Comparison of ENCODE assay signal across 37 cellular contexts in genomic region chr19:41617941-41618730, GRCh38. TPM values are rescaled to one million over a fixed set of nuclear protein-coding genes. Genes with fewer than 3 reads are reported as not detected.
"Had no signal": no experiment of that assay in that cellular context is flagged by ENCODE, and none has a peak within 500 bp of the region (broad histone marks: within the 10 kb centered on the region; RNA-seq: fewer than 3 reads in every experiment).

No MANE protein-coding gene starts in this region.

- ATAC-seq: activated CD4-positive, alpha-beta T cell treated with anti-CD3 and anti-CD28 coated beads for 36 hours; activated CD4-positive, CD25-positive, alpha-beta regulatory T cell treated with anti-CD3 and anti-CD28 coated beads, Interleukin-2, amount 50 U/mL, for 24 hours; activated CD8-positive, alpha-beta T cell treated with anti-CD3 and anti-CD28 coated beads, Interleukin-2, amount 10 ng/mL, durations not matched to agents 7 days and 5 days; PC-3 had no signal

- H3K4me3 Mint-ChIP-seq: activated CD4-positive, alpha-beta T cell treated with anti-CD3 and anti-CD28 coated beads for 36 hours; activated CD4-positive, alpha-beta T cell treated with anti-CD3 and anti-CD28 coated beads, Interleukin-2, amount 10 ng/mL, durations not matched to agents 7 days and 5 days; activated CD8-positive, alpha-beta T cell treated with anti-CD3 and anti-CD28 coated beads, Interleukin-2, amount 10 ng/mL, durations not matched to agents 7 days and 5 days; activated naive CD8-positive, alpha-beta T cell treated with anti-CD3 and anti-CD28 coated beads for 36 hours; activated T-cell treated with anti-CD3 and anti-CD28 coated beads, Interleukin-2, amount 50 U/mL, for 24 hours; activated T-helper 1 cell treated with anti-CD3 and anti-CD28 coated beads, Interleukin-12 subunit alpha, Interleukin-12 subunit beta, Interleukin-2, Interleukin-4 antibody, amounts not matched to agents 30 ng/mL and 10 ng/mL and 1 ng/mL, durations not matched to agents 14 hours and 24 hours and 36 hours; T-helper 1 cell treated with Interleukin-12 subunit alpha and Interleukin-12 subunit beta and Interleukin-4 antibody, amounts not matched to agents 30 μg/mL and 1 μg/mL, for 36 hours; T-helper 2 cell treated with Interferon-gamma antibody and Interleukin-4, amounts not matched to agents 5 μg/mL and 100 μg/mL, for 36 hours had no signal

- H3K4me3 ChIP-seq: Peyer's patch, SJSA1 had no signal

- H3K9me3 ChIP-seq: Peyer's patch, SJSA1, SK-N-SH had no signal

- H3K4me1 ChIP-seq: Peyer's patch, SJSA1 had no signal

- H3K27me3 ChIP-seq: brain microvascular endothelial cell, Peyer's patch, SJSA1 had no signal

- H3K4me1 Mint-ChIP-seq: activated CD4-positive, alpha-beta T cell treated with anti-CD3 and anti-CD28 coated beads for 36 hours; activated CD4-positive, alpha-beta T cell treated with anti-CD3 and anti-CD28 coated beads, Interleukin-2, amount 10 ng/mL, durations not matched to agents 7 days and 5 days; activated naive CD8-positive, alpha-beta T cell treated with anti-CD3 and anti-CD28 coated beads for 36 hours had no signal

- H3K27ac ChIP-seq: brain microvascular endothelial cell, KMS-11, Peyer's patch, SJSA1 had no signal

- H3K27me3 Mint-ChIP-seq: activated CD4-positive, alpha-beta T cell treated with anti-CD3 and anti-CD28 coated beads for 36 hours had no signal

- H3K36me3 ChIP-seq: brain microvascular endothelial cell, Peyer's patch, SJSA1 had no signal

- H3K27ac Mint-ChIP-seq: activated CD4-positive, alpha-beta T cell treated with anti-CD3 and anti-CD28 coated beads for 36 hours; activated CD4-positive, alpha-beta T cell treated with anti-CD3 and anti-CD28 coated beads, Interleukin-2, amount 10 ng/mL, durations not matched to agents 7 days and 5 days; activated CD8-positive, alpha-beta T cell treated with anti-CD3 and anti-CD28 coated beads, Interleukin-2, amount 10 ng/mL, durations not matched to agents 7 days and 5 days; activated naive CD8-positive, alpha-beta T cell treated with anti-CD3 and anti-CD28 coated beads for 36 hours; activated T-cell treated with anti-CD3 and anti-CD28 coated beads, Interleukin-2, amount 50 U/mL, for 24 hours; activated T-helper 1 cell treated with anti-CD3 and anti-CD28 coated beads, Interleukin-12 subunit alpha, Interleukin-12 subunit beta, Interleukin-2, Interleukin-4 antibody, amounts not matched to agents 30 ng/mL and 10 ng/mL and 1 ng/mL, durations not matched to agents 14 hours and 24 hours and 36 hours; T-helper 1 cell treated with Interleukin-12 subunit alpha and Interleukin-12 subunit beta and Interleukin-4 antibody, amounts not matched to agents 30 μg/mL and 1 μg/mL, for 36 hours; T-helper 2 cell treated with Interferon-gamma antibody and Interleukin-4, amounts not matched to agents 5 μg/mL and 100 μg/mL, for 36 hours had no signal

- H3K36me3 Mint-ChIP-seq: activated naive CD8-positive, alpha-beta T cell treated with anti-CD3 and anti-CD28 coated beads for 36 hours had no signal

- H3K9me3 Mint-ChIP-seq: activated CD4-positive, alpha-beta T cell treated with anti-CD3 and anti-CD28 coated beads, Interleukin-2, amount 10 ng/mL, durations not matched to agents 7 days and 5 days; activated naive CD8-positive, alpha-beta T cell treated with anti-CD3 and anti-CD28 coated beads for 36 hours; activated T-cell treated with anti-CD3 and anti-CD28 coated beads, Interleukin-2, amount 50 U/mL, for 24 hours; activated T-helper 1 cell treated with anti-CD3 and anti-CD28 coated beads, Interleukin-12 subunit alpha, Interleukin-12 subunit beta, Interleukin-2, Interleukin-4 antibody, amounts not matched to agents 30 ng/mL and 10 ng/mL and 1 ng/mL, durations not matched to agents 14 hours and 24 hours and 36 hours; T-helper 1 cell treated with Interleukin-12 subunit alpha and Interleukin-12 subunit beta and Interleukin-4 antibody, amounts not matched to agents 30 μg/mL and 1 μg/mL, for 36 hours; T-helper 2 cell treated with Interferon-gamma antibody and Interleukin-4, amounts not matched to agents 5 μg/mL and 100 μg/mL, for 36 hours had no signal

- DNase-seq: activated CD4-positive, alpha-beta T cell treated with anti-CD3 and anti-CD28 coated beads for 36 hours; activated CD4-positive, alpha-beta T cell treated with anti-CD3 and anti-CD28 coated beads, Interleukin-2, amount 10 ng/mL, durations not matched to agents 7 days and 5 days; activated CD4-positive, alpha-beta T cell treated with anti-CD3 and anti-CD28 coated beads, Interleukin-2, amount 50 U/mL, for 48 hours; activated CD8-positive, alpha-beta T cell treated with anti-CD3 and anti-CD28 coated beads, Interleukin-2, amount 10 ng/mL, durations not matched to agents 7 days and 5 days; activated naive CD4-positive, alpha-beta T cell; activated naive CD4-positive, alpha-beta T cell treated with anti-CD3 and anti-CD28 coated beads, Interleukin-2, amount 50 U/mL, for 16 hours; activated naive CD8-positive, alpha-beta T cell treated with anti-CD3 and anti-CD28 coated beads for 36 hours; activated T-cell treated with anti-CD3 and anti-CD28 coated beads, Interleukin-2, amount 50 U/mL, for 24 hours; amniotic stem cell; aorta; brain microvascular endothelial cell; central memory CD4-positive, alpha-beta T cell; MM.1S; MV-4-11; NCI-H1092; NCI-H1436 treated with DMSO at 0.1 percent for 48 hours; NCI-H187; NCI-H2029 treated with DMSO at 0.1 percent for 48 hours; NCI-H2107; NCI-H2171; NCI-H510A; NCI-H526; NCI-H748 treated with DMSO at 0.1 percent for 48 hours; NK-92 treated with Interleukin-12 subunit alpha and Interleukin-12 subunit beta, amount 100 ng/mL, for 24 hours; PC-3; Peyer's patch; RPMI8226; SHP77 treated with DMSO at 0.1 percent for 48 hours; SK-N-SH had no signal

RNA-seq across cellular contexts. Expression of gene CEACAM4, which starts 8.7 kb away (rescaled TPM):
- total RNA-seq: activated CD4-positive, alpha-beta T cell treated with anti-CD3 and anti-CD28 coated beads for 36 hours; activated CD4-positive, alpha-beta T cell treated with anti-CD3 and anti-CD28 coated beads, Interleukin-2, amount 10 ng/mL, durations not matched to agents 7 days and 5 days; activated CD8-positive, alpha-beta T cell treated with anti-CD3 and anti-CD28 coated beads, Interleukin-2, amount 10 ng/mL, durations not matched to agents 7 days and 5 days; activated naive CD8-positive, alpha-beta T cell treated with anti-CD3 and anti-CD28 coated beads for 36 hours; activated T-helper 1 cell treated with anti-CD3 and anti-CD28 coated beads, Interleukin-12 subunit alpha, Interleukin-12 subunit beta, Interleukin-2, Interleukin-4 antibody, amounts not matched to agents 30 ng/mL and 10 ng/mL and 1 ng/mL, durations not matched to agents 14 hours and 24 hours and 36 hours; cerebellum; LHCN-M2; PC-3; Peyer's patch; SJSA1 had no signal
- polyA plus RNA-seq: SK-N-SH had no signal

RNA-seq across cellular contexts. Expression of gene CEACAM21, which starts 42.2 kb away (rescaled TPM):
- total RNA-seq: LHCN-M2, PC-3, SJSA1 had no signal
- polyA plus RNA-seq: SK-N-SH had no signal
